In the genomic region with DNA sequence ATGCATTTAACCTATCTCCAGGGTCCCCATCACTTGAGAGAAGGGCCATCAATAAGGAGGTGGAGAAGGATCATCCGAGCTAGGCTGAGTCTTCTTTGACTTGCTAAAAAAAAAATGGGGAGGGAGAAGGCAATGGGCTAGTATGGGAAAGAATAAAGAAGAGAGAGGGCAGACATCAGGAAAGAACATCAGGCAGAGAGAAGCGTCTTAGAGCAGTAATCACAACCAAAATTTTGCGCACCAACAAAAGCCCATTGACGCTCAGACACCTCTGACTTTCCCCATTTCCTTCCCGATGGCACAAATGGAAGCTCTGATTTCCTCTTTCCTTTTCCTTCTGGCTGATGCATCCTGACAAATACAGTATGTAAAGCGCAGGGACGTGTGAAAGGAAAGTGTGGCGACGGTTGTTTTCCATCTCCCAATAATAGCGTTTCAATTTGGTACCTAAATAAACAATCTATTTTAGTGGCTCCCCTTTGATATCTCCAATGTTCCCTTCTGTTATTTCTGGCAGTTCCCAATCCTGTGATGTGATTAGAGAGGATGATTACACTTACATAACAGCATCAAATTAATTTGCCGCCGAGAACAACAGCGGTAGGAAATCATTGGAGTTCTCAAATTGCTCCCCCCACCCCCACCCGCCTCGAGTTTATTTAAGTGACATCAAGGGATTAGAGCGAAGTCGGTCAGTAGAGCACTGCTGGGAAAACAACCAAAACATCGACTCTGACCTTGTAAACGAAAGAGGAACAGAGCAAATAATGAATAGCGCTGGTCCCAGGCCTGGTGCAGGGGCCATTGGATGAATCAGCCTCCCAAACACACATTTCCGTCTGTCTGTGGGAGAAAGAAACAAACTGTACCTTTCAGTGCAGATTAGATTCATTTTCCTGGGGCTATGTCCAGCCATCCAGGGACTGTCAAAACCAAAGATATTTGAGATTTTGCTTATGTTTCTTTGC, we compare ENCODE assay signal across 1 cellular context.
TF ChIP-seq lines count a peak whose summit lies in the region.

No MANE protein-coding gene starts in this region.

TF ChIP-seq in HepG2, 621 proteins besides CTCF, POLR2A, EP300 and RAD21 (continued from another document and continues in another):
- TF ChIP-seq ZNF17 (CRISPR knock-in tag; IDR thresholded peaks at IDR 0.05) (no peak), ZNF20 (CRISPR knock-in tag; IDR thresholded peaks at IDR 0.05) (no peak), SRY (CRISPR knock-in tag; IDR thresholded peaks at IDR 0.05) (no peak), TGIF2 (CRISPR knock-in tag; IDR thresholded peaks at IDR 0.05) (no peak), U2AF2 (IDR thresholded peaks at IDR 0.05; ENCODE audit: low read depth, low read length) (no peak), MXI1 (IDR thresholded peaks at IDR 0.05; ENCODE audit: borderline replicate concordance, low read depth, low read length) (no peak), HCFC1 (IDR thresholded peaks at IDR 0.05; ENCODE audit: low read depth, low read length) (no peak), ZFAT (CRISPR knock-in tag; conservative IDR thresholded peaks at IDR 0.05) (no peak), RFX3 (CRISPR knock-in tag; IDR thresholded peaks at IDR 0.05) (no peak), ATF7 (IDR thresholded peaks at IDR 0.05) (peak; percentile 21; the same call in 1 of the 2 replicates), ATF7 (CRISPR knock-in tag; IDR thresholded peaks at IDR 0.05) (peak; percentile 71; the same call in 1 of the 2 replicates), ZNF326 (CRISPR knock-in tag; IDR thresholded peaks at IDR 0.05; ENCODE audit: borderline replicate concordance) (no peak), ZNF720 (CRISPR knock-in tag; IDR thresholded peaks at IDR 0.05) (no peak), DPF2 (CRISPR knock-in tag; IDR thresholded peaks at IDR 0.05; ENCODE audit: borderline replicate concordance, low read depth) (peak; percentile 55; the same call in 1 of the 2 replicates), ZNF101 (CRISPR knock-in tag; IDR thresholded peaks at IDR 0.05; ENCODE audit: borderline replicate concordance, low read depth) (no peak), SALL2 (CRISPR knock-in tag; IDR thresholded peaks at IDR 0.05) (no peak; the same call in 1 of the 2 replicates), FLYWCH1 (CRISPR knock-in tag; IDR thresholded peaks at IDR 0.05) (no peak), JDP2 (CRISPR knock-in tag; IDR thresholded peaks at IDR 0.05; ENCODE audit: borderline replicate concordance) (no peak), NKX3-1 (CRISPR knock-in tag; IDR thresholded peaks at IDR 0.05) (0 out of 2 replicates have a peak, but pooled peaks have one; percentile 12), MIXL1 (CRISPR knock-in tag; IDR thresholded peaks at IDR 0.05) (peak; percentile 90), ZFP36L2 (CRISPR knock-in tag; IDR thresholded peaks at IDR 0.05) (no peak), TAF1 (CRISPR knock-in tag; IDR thresholded peaks at IDR 0.05) (no peak)
- TF ChIP-seq, protein P1, sequence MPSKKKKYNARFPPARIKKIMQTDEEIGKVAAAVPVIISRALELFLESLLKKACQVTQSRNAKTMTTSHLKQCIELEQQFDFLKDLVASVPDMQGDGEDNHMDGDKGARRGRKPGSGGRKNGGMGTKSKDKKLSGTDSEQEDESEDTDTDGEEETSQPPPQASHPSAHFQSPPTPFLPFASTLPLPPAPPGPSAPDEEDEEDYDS (CRISPR knock-in tag; IDR thresholded peaks at IDR 0.05) = 0 out of 2 replicates have a peak, but pooled peaks have one; percentile 21
- TF ChIP-seq, protein P2, sequence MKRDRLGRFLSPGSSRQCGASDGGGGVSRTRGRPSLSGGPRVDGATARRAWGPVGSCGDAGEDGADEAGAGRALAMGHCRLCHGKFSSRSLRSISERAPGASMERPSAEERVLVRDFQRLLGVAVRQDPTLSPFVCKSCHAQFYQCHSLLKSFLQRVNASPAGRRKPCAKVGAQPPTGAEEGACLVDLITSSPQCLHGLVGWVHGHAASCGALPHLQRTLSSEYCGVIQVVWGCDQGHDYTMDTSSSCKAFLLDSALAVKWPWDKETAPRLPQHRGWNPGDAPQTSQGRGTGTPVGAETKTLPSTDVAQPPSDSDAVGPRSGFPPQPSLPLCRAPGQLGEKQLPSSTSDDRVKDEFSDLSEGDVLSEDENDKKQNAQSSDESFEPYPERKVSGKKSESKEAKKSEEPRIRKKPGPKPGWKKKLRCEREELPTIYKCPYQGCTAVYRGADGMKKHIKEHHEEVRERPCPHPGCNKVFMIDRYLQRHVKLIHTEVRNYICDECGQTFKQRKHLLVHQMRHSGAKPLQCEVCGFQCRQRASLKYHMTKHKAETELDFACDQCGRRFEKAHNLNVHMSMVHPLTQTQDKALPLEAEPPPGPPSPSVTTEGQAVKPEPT (CRISPR knock-in tag; IDR thresholded peaks at IDR 0.05; ENCODE audit: low read depth) = no peak
- TF ChIP-seq, protein P3, sequence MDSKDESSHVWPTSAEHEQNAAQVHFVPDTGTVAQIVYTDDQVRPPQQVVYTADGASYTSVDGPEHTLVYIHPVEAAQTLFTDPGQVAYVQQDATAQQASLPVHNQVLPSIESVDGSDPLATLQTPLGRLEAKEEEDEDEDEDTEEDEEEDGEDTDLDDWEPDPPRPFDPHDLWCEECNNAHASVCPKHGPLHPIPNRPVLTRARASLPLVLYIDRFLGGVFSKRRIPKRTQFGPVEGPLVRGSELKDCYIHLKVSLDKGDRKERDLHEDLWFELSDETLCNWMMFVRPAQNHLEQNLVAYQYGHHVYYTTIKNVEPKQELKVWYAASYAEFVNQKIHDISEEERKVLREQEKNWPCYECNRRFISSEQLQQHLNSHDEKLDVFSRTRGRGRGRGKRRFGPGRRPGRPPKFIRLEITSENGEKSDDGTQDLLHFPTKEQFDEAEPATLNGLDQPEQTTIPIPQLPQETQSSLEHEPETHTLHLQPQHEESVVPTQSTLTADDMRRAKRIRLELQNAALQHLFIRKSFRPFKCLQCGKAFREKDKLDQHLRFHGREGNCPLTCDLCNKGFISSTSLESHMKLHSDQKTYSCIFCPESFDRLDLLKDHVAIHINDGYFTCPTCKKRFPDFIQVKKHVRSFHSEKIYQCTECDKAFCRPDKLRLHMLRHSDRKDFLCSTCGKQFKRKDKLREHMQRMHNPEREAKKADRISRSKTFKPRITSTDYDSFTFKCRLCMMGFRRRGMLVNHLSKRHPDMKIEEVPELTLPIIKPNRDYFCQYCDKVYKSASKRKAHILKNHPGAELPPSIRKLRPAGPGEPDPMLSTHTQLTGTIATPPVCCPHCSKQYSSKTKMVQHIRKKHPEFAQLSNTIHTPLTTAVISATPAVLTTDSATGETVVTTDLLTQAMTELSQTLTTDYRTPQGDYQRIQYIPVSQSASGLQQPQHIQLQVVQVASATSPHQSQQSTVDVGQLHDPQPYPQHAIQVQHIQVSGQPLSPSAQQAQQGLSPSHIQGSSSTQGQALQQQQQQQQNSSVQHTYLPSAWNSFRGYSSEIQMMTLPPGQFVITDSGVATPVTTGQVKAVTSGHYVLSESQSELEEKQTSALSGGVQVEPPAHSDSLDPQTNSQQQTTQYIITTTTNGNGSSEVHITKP (CRISPR knock-in tag; IDR thresholded peaks at IDR 0.05; ENCODE audit: low read depth) = 0 out of 2 replicates have a peak, but pooled peaks have one; percentile 42
- TF ChIP-seq, protein P4, sequence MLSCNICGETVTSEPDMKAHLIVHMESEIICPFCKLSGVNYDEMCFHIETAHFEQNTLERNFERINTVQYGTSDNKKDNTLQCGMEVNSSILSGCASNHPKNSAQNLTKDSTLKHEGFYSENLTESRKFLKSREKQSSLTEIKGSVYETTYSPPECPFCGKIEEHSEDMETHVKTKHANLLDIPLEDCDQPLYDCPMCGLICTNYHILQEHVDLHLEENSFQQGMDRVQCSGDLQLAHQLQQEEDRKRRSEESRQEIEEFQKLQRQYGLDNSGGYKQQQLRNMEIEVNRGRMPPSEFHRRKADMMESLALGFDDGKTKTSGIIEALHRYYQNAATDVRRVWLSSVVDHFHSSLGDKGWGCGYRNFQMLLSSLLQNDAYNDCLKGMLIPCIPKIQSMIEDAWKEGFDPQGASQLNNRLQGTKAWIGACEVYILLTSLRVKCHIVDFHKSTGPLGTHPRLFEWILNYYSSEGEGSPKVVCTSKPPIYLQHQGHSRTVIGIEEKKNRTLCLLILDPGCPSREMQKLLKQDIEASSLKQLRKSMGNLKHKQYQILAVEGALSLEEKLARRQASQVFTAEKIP (CRISPR knock-in tag; IDR thresholded peaks at IDR 0.05; ENCODE audit: borderline replicate concordance) = no peak
- TF ChIP-seq, protein P5, sequence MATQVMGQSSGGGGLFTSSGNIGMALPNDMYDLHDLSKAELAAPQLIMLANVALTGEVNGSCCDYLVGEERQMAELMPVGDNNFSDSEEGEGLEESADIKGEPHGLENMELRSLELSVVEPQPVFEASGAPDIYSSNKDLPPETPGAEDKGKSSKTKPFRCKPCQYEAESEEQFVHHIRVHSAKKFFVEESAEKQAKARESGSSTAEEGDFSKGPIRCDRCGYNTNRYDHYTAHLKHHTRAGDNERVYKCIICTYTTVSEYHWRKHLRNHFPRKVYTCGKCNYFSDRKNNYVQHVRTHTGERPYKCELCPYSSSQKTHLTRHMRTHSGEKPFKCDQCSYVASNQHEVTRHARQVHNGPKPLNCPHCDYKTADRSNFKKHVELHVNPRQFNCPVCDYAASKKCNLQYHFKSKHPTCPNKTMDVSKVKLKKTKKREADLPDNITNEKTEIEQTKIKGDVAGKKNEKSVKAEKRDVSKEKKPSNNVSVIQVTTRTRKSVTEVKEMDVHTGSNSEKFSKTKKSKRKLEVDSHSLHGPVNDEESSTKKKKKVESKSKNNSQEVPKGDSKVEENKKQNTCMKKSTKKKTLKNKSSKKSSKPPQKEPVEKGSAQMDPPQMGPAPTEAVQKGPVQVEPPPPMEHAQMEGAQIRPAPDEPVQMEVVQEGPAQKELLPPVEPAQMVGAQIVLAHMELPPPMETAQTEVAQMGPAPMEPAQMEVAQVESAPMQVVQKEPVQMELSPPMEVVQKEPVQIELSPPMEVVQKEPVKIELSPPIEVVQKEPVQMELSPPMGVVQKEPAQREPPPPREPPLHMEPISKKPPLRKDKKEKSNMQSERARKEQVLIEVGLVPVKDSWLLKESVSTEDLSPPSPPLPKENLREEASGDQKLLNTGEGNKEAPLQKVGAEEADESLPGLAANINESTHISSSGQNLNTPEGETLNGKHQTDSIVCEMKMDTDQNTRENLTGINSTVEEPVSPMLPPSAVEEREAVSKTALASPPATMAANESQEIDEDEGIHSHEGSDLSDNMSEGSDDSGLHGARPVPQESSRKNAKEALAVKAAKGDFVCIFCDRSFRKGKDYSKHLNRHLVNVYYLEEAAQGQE (IDR thresholded peaks at IDR 0.05; ENCODE audit: borderline replicate concordance in 1 of 2, low read depth in 1 of 2, low read length in 2 of 2) = peak in 1 of 2 experiments; percentile 73; a peak in 1 of 4 replicates
- TF ChIP-seq, protein P6, sequence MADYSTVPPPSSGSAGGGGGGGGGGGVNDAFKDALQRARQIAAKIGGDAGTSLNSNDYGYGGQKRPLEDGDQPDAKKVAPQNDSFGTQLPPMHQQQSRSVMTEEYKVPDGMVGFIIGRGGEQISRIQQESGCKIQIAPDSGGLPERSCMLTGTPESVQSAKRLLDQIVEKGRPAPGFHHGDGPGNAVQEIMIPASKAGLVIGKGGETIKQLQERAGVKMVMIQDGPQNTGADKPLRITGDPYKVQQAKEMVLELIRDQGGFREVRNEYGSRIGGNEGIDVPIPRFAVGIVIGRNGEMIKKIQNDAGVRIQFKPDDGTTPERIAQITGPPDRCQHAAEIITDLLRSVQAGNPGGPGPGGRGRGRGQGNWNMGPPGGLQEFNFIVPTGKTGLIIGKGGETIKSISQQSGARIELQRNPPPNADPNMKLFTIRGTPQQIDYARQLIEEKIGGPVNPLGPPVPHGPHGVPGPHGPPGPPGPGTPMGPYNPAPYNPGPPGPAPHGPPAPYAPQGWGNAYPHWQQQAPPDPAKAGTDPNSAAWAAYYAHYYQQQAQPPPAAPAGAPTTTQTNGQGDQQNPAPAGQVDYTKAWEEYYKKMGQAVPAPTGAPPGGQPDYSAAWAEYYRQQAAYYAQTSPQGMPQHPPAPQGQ (CRISPR knock-in tag; IDR thresholded peaks at IDR 0.05; ENCODE audit: borderline replicate concordance) = no peak
- TF ChIP-seq, protein P7, sequence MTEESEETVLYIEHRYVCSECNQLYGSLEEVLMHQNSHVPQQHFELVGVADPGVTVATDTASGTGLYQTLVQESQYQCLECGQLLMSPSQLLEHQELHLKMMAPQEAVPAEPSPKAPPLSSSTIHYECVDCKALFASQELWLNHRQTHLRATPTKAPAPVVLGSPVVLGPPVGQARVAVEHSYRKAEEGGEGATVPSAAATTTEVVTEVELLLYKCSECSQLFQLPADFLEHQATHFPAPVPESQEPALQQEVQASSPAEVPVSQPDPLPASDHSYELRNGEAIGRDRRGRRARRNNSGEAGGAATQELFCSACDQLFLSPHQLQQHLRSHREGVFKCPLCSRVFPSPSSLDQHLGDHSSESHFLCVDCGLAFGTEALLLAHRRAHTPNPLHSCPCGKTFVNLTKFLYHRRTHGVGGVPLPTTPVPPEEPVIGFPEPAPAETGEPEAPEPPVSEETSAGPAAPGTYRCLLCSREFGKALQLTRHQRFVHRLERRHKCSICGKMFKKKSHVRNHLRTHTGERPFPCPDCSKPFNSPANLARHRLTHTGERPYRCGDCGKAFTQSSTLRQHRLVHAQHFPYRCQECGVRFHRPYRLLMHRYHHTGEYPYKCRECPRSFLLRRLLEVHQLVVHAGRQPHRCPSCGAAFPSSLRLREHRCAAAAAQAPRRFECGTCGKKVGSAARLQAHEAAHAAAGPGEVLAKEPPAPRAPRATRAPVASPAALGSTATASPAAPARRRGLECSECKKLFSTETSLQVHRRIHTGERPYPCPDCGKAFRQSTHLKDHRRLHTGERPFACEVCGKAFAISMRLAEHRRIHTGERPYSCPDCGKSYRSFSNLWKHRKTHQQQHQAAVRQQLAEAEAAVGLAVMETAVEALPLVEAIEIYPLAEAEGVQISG (CRISPR knock-in tag; IDR thresholded peaks at IDR 0.05) = peak; percentile 44; the same call in 1 of the 2 replicates
- TF ChIP-seq, protein P8, sequence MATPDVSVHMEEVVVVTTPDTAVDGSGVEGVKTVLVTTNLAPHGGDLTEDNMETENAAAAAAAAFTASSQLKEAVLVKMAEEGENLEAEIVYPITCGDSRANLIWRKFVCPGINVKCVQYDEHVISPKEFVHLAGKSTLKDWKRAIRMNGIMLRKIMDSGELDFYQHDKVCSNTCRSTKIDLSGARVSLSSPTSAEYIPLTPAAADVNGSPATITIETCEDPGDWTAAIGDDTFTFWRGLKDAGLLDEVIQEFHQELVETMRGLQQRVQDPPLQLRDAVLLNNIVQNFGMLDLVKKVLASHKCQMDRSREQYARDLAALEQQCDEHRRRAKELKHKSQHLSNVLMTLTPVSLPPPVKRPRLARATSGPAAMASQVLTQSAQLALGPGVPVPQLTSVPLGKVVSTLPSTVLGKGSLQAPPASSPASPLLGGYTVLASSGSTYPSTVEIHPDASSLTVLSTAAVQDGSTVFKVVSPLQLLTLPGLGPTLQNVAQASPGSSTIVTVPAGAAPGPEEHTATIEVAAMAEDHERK (CRISPR knock-in tag; IDR thresholded peaks at IDR 0.05; ENCODE audit: low read depth) = no peak
